In genomic region chr14:62694075-62694474, GRCh38 we compare ENCODE assay signal across 17 cellular contexts.
DNase-seq lines count a peak whose midpoint lies in the region; TF ChIP-seq lines count a peak whose summit lies in the region.
"Had no signal": no experiment of that assay in that cellular context is flagged by ENCODE, and none has a peak within 500 bp of the region (broad histone marks: within the 10 kb centered on the region; RNA-seq: fewer than 3 reads in every experiment).

No MANE protein-coding gene starts in this region.

- H3K23ac ChIP-seq in trophoblast cell (ENCODE audit: low read length), result no peak overlapping the region

- DNase-seq in ELR (ENCODE audit: low read depth) (peak; percentile 52), RWPE1 (ENCODE audit: low spot score) (peak; percentile 59), epithelial cell of esophagus (ENCODE audit: low read depth) (peak; percentile 85), trophoblast cell (peak in 1 of 2 donors; percentile 32), RKO (ENCODE audit: low spot score) (no peak), HUDEP-2 (lab: John Stamatoyannopoulos, UW; ENCODE audit: unreplicated experiment in 76 of 76) (no peak), mesenteric fat pad (ENCODE audit: low spot score) (no peak)
- DNase-seq in central memory CD4-positive, alpha-beta T cell, result no peak
- DNase-seq: activated CD4-positive, alpha-beta memory T cell treated with anti-CD3 and anti-CD28 coated beads for 36 hours; activated T-cell treated with anti-CD3 and anti-CD28 coated beads, Interleukin-2, amount 50 U/mL, for 72 hours; esophagus squamous epithelium; left ventricle myocardium superior; NCI-H1694; NCI-H526 treated with DMSO at 0.1 percent for 48 hours; SK-N-SH; stomach had no signal

- no peaks in the 10 kb centered on the region for H3K9me3 ChIP-seq in trophoblast cell (ENCODE audit: insufficient read depth, low read depth, low read length)
- H3K9me3 ChIP-seq: esophagus squamous epithelium, SK-N-SH, stomach, vagina had no signal

- no peak overlapping the region for H3K9ac ChIP-seq in trophoblast cell (ENCODE audit: low read length)
- H3K9ac ChIP-seq: SK-N-SH had no signal

- no peak overlapping the region for H3K4me2 ChIP-seq in trophoblast cell (ENCODE audit: low read length)
- H3K4me2 ChIP-seq: SK-N-SH had no signal

- H3K4me1 ChIP-seq in trophoblast cell (ENCODE audit: control insufficient read depth in 1 of 2, insufficient read depth in 2 of 2, low read length in 2 of 2), result peaks cover 0 to 5% of the 10 kb centered on the region in 2 experiments

- H4K12ac ChIP-seq in trophoblast cell (ENCODE audit: low read depth, low read length), result no peak overlapping the region

- WGBS in trophoblast cell (ENCODE audit: extremely low coverage, insufficient coverage, insufficient read length), result no CpG with 5 or more reads among the region's 2 CpGs

- no peak overlapping the region for H3K14ac ChIP-seq in trophoblast cell (ENCODE audit: low read length)

- POLR2A ChIA-PET in RWPE1 (lab: Yijun Ruan, JAX; ENCODE audit: low non-redundant PET), result no interaction called here

- TF ChIP-seq CTCF in RWPE1 (conservative IDR thresholded peaks at IDR 0.05; ENCODE audit: low read depth), result no peak
- TF ChIP-seq CTCF in epithelial cell of esophagus (IDR thresholded peaks at IDR 0.05; ENCODE audit: insufficient read depth, low read depth, low read length, missing control alignments), result no peak

- CTCF ChIA-PET in RWPE1 (lab: Yijun Ruan, JAX), result no interaction called here

- peak overlapping the region; percentile 75 for H3K27ac ChIP-seq in RWPE1
- no peak overlapping the region for H3K27ac ChIP-seq in trophoblast cell (ENCODE audit: low read depth, low read length)
- H3K27ac ChIP-seq: stomach had no signal

- H2BK12ac ChIP-seq in trophoblast cell (ENCODE audit: low read length), result peak overlapping the region; percentile 73

- H3K36me3 ChIP-seq in trophoblast cell (ENCODE audit: control insufficient read depth in 1 of 2, insufficient read depth in 2 of 2, low read length in 2 of 2), result no peaks in the 10 kb centered on the region
- H3K36me3 ChIP-seq: esophagus squamous epithelium, stomach, vagina had no signal

- H3K4me3 ChIP-seq in epithelial cell of esophagus (ENCODE audit: low read length), result no peak overlapping the region
- no peak overlapping the region for H3K4me3 ChIP-seq in trophoblast cell (ENCODE audit: low read depth, low read length)
- H3K4me3 ChIP-seq: esophagus squamous epithelium, stomach, vagina had no signal

- H2BK120ac ChIP-seq in trophoblast cell (ENCODE audit: insufficient read depth, low read length, poor library complexity), result no peak overlapping the region

- H3K4ac ChIP-seq in trophoblast cell (ENCODE audit: low read depth, low read length), result no peak overlapping the region

- no peaks in the 10 kb centered on the region for H3K27me3 ChIP-seq in trophoblast cell (ENCODE audit: insufficient read depth, low read length)
- H3K27me3 ChIP-seq: esophagus squamous epithelium, stomach, vagina had no signal

- peak overlapping the region; percentile 21 for H2AFZ ChIP-seq in trophoblast cell (ENCODE audit: insufficient read depth, low read length, poor library complexity)

- H4K91ac ChIP-seq in trophoblast cell (ENCODE audit: low read depth, low read length), result no peak overlapping the region

- peaks cover 2% of the 10 kb centered on the region for H3K79me1 ChIP-seq in trophoblast cell (ENCODE audit: low read length)

- H2BK5ac ChIP-seq in trophoblast cell (ENCODE audit: low read depth, low read length, poor library complexity), result peak overlapping the region; percentile 46

- no peak overlapping the region for H3K18ac ChIP-seq in trophoblast cell (ENCODE audit: low read length)

- H4K8ac ChIP-seq in trophoblast cell (ENCODE audit: low read depth, low read length), result no peak overlapping the region

- H2AK5ac ChIP-seq in trophoblast cell (ENCODE audit: low read length), result no peak overlapping the region

- no peaks in the 10 kb centered on the region for H3K79me2 ChIP-seq in trophoblast cell (ENCODE audit: control insufficient read depth, insufficient read depth, low read length, poor library complexity)

Comparison
In these comparisons a context has a peak if more than half of its experiments do, and no peak if none do; other contexts are left out.
1. DNase-seq: peak in ELR (single experiment), RWPE1 (single experiment) and epithelial cell of esophagus (single experiment); none in central memory CD4-positive, alpha-beta T cell (single experiment), RKO (single experiment), HUDEP-2 (0 of 76) and mesenteric fat pad (single experiment).